In genomic region chr2:91759383-91759941, GRCh38 we compare ENCODE assay signal across 8 cellular contexts.
DNase-seq lines count a peak whose midpoint lies in the region; ATAC-seq, FAIRE-seq and TF ChIP-seq lines count a peak whose summit lies in the region.
"Not testable (repeated sequence)": the region's sequence is repeated elsewhere in the genome, so short reads cannot be mapped to it uniquely, and the experiment has no call there.

No MANE protein-coding gene starts in this region.

- H3K9me3 Mint-ChIP-seq in stimulated activated naive B cell treated with anti-CD40 and anti-IgM and Interleukin-4, amounts not matched to agents 10 μg/mL and 1 μg/mL and 100 μg/mL, for 72 hours, result not testable (repeated sequence)

- H2AFZ ChIP-seq in OCI-LY7 (ENCODE audit: low read length); GM12878 (ENCODE audit: control insufficient read depth, low read depth, low read length): not testable (repeated sequence)

- H3K36me3 Mint-ChIP-seq in stimulated activated naive B cell treated with anti-CD40 and anti-IgM and Interleukin-4, amounts not matched to agents 10 μg/mL and 1 μg/mL and 100 μg/mL, for 72 hours, result not testable (repeated sequence)

- not testable (repeated sequence) for DNase-seq in AG04450 (ENCODE audit: low read depth, low spot score); GM18507 (ENCODE audit: extremely low spot score, insufficient read length, low read depth); OCI-LY7 (ENCODE audit: low spot score); GM12878 (ENCODE audit: low read depth, low spot score); epithelial cell of esophagus (ENCODE audit: low read depth); left lung; stimulated activated naive B cell treated with anti-CD40 and anti-IgM and Interleukin-4, amounts not matched to agents 10 μg/mL and 1 μg/mL and 100 μg/mL, for 72 hours

- H3K4me3 ChIP-seq in AG04450 (ENCODE audit: low read depth, low read length); OCI-LY7 (ENCODE audit: low read depth, low read length, poor library complexity, severe bottlenecking); GM12878; epithelial cell of esophagus (ENCODE audit: low read length); left lung: not testable (repeated sequence)

- not testable (repeated sequence) for H3K27ac ChIP-seq in AG04450 (ENCODE audit: low read depth, low read length); OCI-LY7 (ENCODE audit: low read depth, low read length, poor library complexity, severe bottlenecking); GM12878 (ENCODE audit: control insufficient read depth, insufficient read depth); left lung

- not testable (repeated sequence) for H3K4me1 ChIP-seq in OCI-LY7 (ENCODE audit: insufficient read depth, low read length, poor library complexity, severe bottlenecking); GM12878 (ENCODE audit: control insufficient read depth, insufficient read depth, low read length); left lung

- H3K9ac ChIP-seq in GM12878 (ENCODE audit: control insufficient read depth, insufficient read depth, low read length), result not testable (repeated sequence)

- not testable (repeated sequence) for H3K27me3 ChIP-seq in AG04450 (ENCODE audit: control insufficient read depth, insufficient read depth, low read length); GM12878 (replicated peaks in 1 of 2; ENCODE audit: control insufficient read depth in 2 of 2, insufficient read depth in 2 of 2, low read length in 1 of 2); left lung

- not testable (repeated sequence) for H3K9me3 ChIP-seq in AG04450 (ENCODE audit: control insufficient read depth, insufficient read depth, low read length); OCI-LY7 (ENCODE audit: low read length); GM12878 (replicated peaks; ENCODE audit: control insufficient read depth, insufficient read depth, low read length); left lung

- not testable (repeated sequence) for TF ChIP-seq EP300 in GM12878 (IDR thresholded peaks at IDR 0.05; ENCODE audit: borderline replicate concordance in 1 of 2, control insufficient read depth in 1 of 2, low read depth in 2 of 2, low read length in 2 of 2)

- POLR2A ChIA-PET in AG04450 (lab: Yijun Ruan, JAX); OCI-LY7 (lab: Charles Lee); GM12878 (lab: Charles Lee): not testable (repeated sequence)

- not testable (repeated sequence) for H3K27me3 Mint-ChIP-seq in stimulated activated naive B cell treated with anti-CD40 and anti-IgM and Interleukin-4, amounts not matched to agents 10 μg/mL and 1 μg/mL and 100 μg/mL, for 72 hours

- peak; percentile 70 for FAIRE-seq in GM18507 (lab: Jason Lieb, UNC)
- FAIRE-seq in GM12878 (lab: Jason Lieb, UNC), result not testable (repeated sequence)

- TF ChIP-seq CTCF in AG04450 (IDR thresholded peaks at IDR 0.05; ENCODE audit: low read depth, low read length) (peak; percentile 11; the same call in 1 of the 2 replicates), OCI-LY7 (conservative IDR thresholded peaks at IDR 0.05; ENCODE audit: low read length) (peak; percentile 48), GM12878 (IDR thresholded peaks at IDR 0.05 in 2 of 3, conservative IDR thresholded peaks at IDR 0.05 in 1 of 3; ENCODE audit: control insufficient read depth in 2 of 3, extremely low read depth in 1 of 3, insufficient read depth in 1 of 3, low read depth in 3 of 3, low read length in 3 of 3) (0 out of 6 replicates have a peak, but pooled peaks of 1 of the 3 experiments have one; percentile 5), epithelial cell of esophagus (IDR thresholded peaks at IDR 0.05; ENCODE audit: insufficient read depth, low read depth, low read length, missing control alignments) (peak; percentile 11), left lung (IDR thresholded peaks at IDR 0.05) (peak in 1 of 2 donors; percentile 13)

- whole genome bisulfite sequencing in GM12878 (ENCODE audit: insufficient coverage, insufficient replicate concordance, low lambda C conversion rate, missing lambda C conversion rate), result 14% methylated on average over 5 of the region's 5 CpGs

- H3K79me2 ChIP-seq in OCI-LY7 (ENCODE audit: insufficient read depth, low read depth, low read length); GM12878 (ENCODE audit: control insufficient read depth, insufficient read depth, low read length): not testable (repeated sequence)

- in situ Hi-C loops in GM12878 (cut with MboI), result not testable (repeated sequence)

- not testable (repeated sequence) for H3K36me3 ChIP-seq in OCI-LY7 (ENCODE audit: insufficient read depth, low read length); GM12878 (ENCODE audit: control insufficient read depth in 2 of 2, insufficient read depth in 2 of 2, low read length in 1 of 2); left lung

- H3K4me3 Mint-ChIP-seq in stimulated activated naive B cell treated with anti-CD40 and anti-IgM and Interleukin-4, amounts not matched to agents 10 μg/mL and 1 μg/mL and 100 μg/mL, for 72 hours, result not testable (repeated sequence)

- not testable (repeated sequence) for H4K20me1 ChIP-seq in OCI-LY7 (ENCODE audit: insufficient read depth, low read length); GM12878 (ENCODE audit: control insufficient read depth, insufficient read depth)

- not testable (repeated sequence) for BruUV-seq in OCI-LY7 (replicated peaks; lab: Mats Ljungman, UMichigan); GM12878 (replicated peaks; lab: Mats Ljungman, UMichigan)

- intact Hi-C loops in OCI-LY7 (cut with micrococcal nuclease; ENCODE audit: unreplicated experiment); GM12878 (cut with micrococcal nuclease; ENCODE audit: unreplicated experiment); left lung (cut with DNase I): not testable (repeated sequence)

- not testable (repeated sequence) for H3K27ac Mint-ChIP-seq in stimulated activated naive B cell treated with anti-CD40 and anti-IgM and Interleukin-4, amounts not matched to agents 10 μg/mL and 1 μg/mL and 100 μg/mL, for 72 hours

- not testable (repeated sequence) for H3K4me1 Mint-ChIP-seq in stimulated activated naive B cell treated with anti-CD40 and anti-IgM and Interleukin-4, amounts not matched to agents 10 μg/mL and 1 μg/mL and 100 μg/mL, for 72 hours

- not testable (repeated sequence) for H3K4me2 ChIP-seq in OCI-LY7 (ENCODE audit: low read length); GM12878 (ENCODE audit: control insufficient read depth, insufficient read depth)

- TF ChIP-seq POLR2A in GM12878 (IDR thresholded peaks at IDR 0.05; ENCODE audit: low read depth, low read length), result not testable (repeated sequence)

- SMC1A ChIA-PET in GM12878 (lab: Charles Lee; ENCODE audit: uncharacterized antibody, unreplicated experiment), result not testable (repeated sequence)

- CTCF ChIA-PET in AG04450 (lab: Charles Lee); OCI-LY7 (lab: Charles Lee; ENCODE audit: unreplicated experiment); GM12878 (lab: Yijun Ruan, JAX): not testable (repeated sequence)

- TF ChIP-seq RAD21 in GM12878 (IDR thresholded peaks at IDR 0.05; ENCODE audit: insufficient read depth, low read depth, low read length), result not testable (repeated sequence)

- peak; percentile 59 for ATAC-seq in HG02798 (IDR thresholded peaks at IDR 0.05; ENCODE audit: poor library complexity, unreplicated experiment)
- ATAC-seq in GM12878, result peak; percentile 70
- ATAC-seq in left lung, result peak; percentile 78
- peak; percentile 45 to 47 for ATAC-seq in stimulated activated naive B cell treated with anti-CD40 and anti-IgM and Interleukin-4, amounts not matched to agents 10 μg/mL and 1 μg/mL and 100 μg/mL, for 72 hours (replicated peaks)

- RAD21 ChIA-PET in GM12878 (lab: Charles Lee; ENCODE audit: unreplicated experiment), result not testable (repeated sequence)

- not testable (repeated sequence) for H3K9me2 ChIP-seq in OCI-LY7 (ENCODE audit: insufficient read depth, low read length)
